ENCODE assay signal across 19 cellular contexts in the genomic region with DNA sequence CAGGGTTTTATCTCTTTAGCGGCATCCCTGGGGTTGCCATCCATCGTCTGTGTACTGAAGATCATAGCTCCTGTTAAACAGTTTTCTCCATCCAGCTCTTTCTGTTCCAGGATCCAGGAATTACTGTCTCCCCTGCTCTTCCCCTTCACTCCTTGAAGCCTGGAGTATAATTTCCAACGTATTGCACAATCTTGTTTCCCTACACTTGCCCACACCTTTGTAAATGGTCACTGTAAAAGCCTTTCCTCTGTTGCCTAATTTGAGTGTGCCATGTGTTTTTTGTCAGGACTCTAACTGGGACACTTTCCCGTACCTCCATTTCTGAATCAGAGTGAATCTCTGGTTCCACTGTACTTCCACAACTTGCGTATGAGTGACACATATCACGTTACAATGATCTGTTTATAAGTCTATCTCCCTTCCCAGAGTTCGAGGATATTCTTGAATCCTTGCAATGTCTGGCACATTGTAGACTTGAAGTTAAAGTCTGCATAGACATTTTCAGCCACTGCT.
"Had no signal": no experiment of that assay in that cellular context is flagged by ENCODE, and none has a peak within 500 bp of the region (broad histone marks: within the 10 kb centered on the region; RNA-seq: fewer than 3 reads in every experiment).

No MANE protein-coding gene starts in this region.

- H3K36me3 Mint-ChIP-seq: immature natural killer cell; naive thymus-derived CD4-positive, alpha-beta T cell had no signal

- H3K9me3 Mint-ChIP-seq: immature natural killer cell, nephron progenitor cell had no signal

- H3K4me1 ChIP-seq: esophagus muscularis mucosa, gastroesophageal sphincter, sigmoid colon, stomach had no signal

- H3K4me1 Mint-ChIP-seq: immature natural killer cell; naive thymus-derived CD4-positive, alpha-beta T cell had no signal

- H3K27ac Mint-ChIP-seq: immature natural killer cell; naive thymus-derived CD4-positive, alpha-beta T cell; nephron progenitor cell had no signal

- H3K36me3 ChIP-seq: esophagus muscularis mucosa, gastroesophageal sphincter, sigmoid colon, stomach, thoracic aorta, transverse colon had no signal

- DNase-seq: effector memory CD4-positive, alpha-beta T cell; glutamatergic neuron; immature natural killer cell; left ventricle myocardium superior; naive thymus-derived CD4-positive, alpha-beta T cell; nephron progenitor cell; posterior cingulate gyrus; sigmoid colon; stimulated activated CD4-positive, alpha-beta T cell treated with anti-CD3 and anti-CD28 coated beads, Interleukin-12 subunit alpha, Interleukin-12 subunit beta, amount 100 ng/mL, for 4 hours; stimulated activated naive CD4-positive, alpha-beta T cell; stomach; substantia nigra; transverse colon had no signal

- ATAC-seq: gastroesophageal sphincter; left ventricle myocardium superior; naive thymus-derived CD4-positive, alpha-beta T cell had no signal

- H3K27ac ChIP-seq: esophagus muscularis mucosa, gastroesophageal sphincter, sigmoid colon, skin epidermis, stomach, thoracic aorta, transverse colon had no signal

- H3K9me3 ChIP-seq: esophagus muscularis mucosa, gastroesophageal sphincter, sigmoid colon, stomach, thoracic aorta, transverse colon had no signal

- H3K27me3 ChIP-seq: esophagus muscularis mucosa, gastroesophageal sphincter, sigmoid colon, stomach, transverse colon had no signal

- H3K4me3 Mint-ChIP-seq: immature natural killer cell; naive thymus-derived CD4-positive, alpha-beta T cell; nephron progenitor cell had no signal

- FAIRE-seq: endometrium, keratinocyte had no signal

- H3K4me3 ChIP-seq: esophagus muscularis mucosa, gastroesophageal sphincter, sigmoid colon, skin epidermis, stomach, thoracic aorta, transverse colon had no signal
